In genomic region chr5:32543291-32543690, GRCh38 we compare ENCODE assay signal across 11 cellular contexts.
"Had no signal": no experiment of that assay in that cellular context is flagged by ENCODE, and none has a peak within 500 bp of the region (broad histone marks: within the 10 kb centered on the region; RNA-seq: fewer than 3 reads in every experiment).

No MANE protein-coding gene starts in this region.

- ATAC-seq: left cardiac atrium; naive thymus-derived CD4-positive, alpha-beta T cell had no signal

- H3K36me3 ChIP-seq: right atrium auricular region, thyroid gland had no signal

- H3K27ac ChIP-seq: right atrium auricular region, thyroid gland had no signal

- H3K9me3 ChIP-seq: right atrium auricular region, thyroid gland had no signal

- DNase-seq: activated CD4-positive, CD25-positive, alpha-beta regulatory T cell; amygdala; cerebellar nuclear complex; dermis blood vessel endothelial cell; left cardiac atrium; naive thymus-derived CD4-positive, alpha-beta T cell; nucleus accumbens; thyroid gland had no signal

- H3K4me3 ChIP-seq: lung, right atrium auricular region, skin epidermis, thyroid gland had no signal

- H3K4me1 ChIP-seq: right atrium auricular region, thyroid gland had no signal

- H3K27me3 Mint-ChIP-seq: naive thymus-derived CD4-positive, alpha-beta T cell had no signal

- H3K27me3 ChIP-seq: right atrium auricular region, thyroid gland had no signal
